ENCODE assay signal across 1 cellular context in the genomic region with DNA sequence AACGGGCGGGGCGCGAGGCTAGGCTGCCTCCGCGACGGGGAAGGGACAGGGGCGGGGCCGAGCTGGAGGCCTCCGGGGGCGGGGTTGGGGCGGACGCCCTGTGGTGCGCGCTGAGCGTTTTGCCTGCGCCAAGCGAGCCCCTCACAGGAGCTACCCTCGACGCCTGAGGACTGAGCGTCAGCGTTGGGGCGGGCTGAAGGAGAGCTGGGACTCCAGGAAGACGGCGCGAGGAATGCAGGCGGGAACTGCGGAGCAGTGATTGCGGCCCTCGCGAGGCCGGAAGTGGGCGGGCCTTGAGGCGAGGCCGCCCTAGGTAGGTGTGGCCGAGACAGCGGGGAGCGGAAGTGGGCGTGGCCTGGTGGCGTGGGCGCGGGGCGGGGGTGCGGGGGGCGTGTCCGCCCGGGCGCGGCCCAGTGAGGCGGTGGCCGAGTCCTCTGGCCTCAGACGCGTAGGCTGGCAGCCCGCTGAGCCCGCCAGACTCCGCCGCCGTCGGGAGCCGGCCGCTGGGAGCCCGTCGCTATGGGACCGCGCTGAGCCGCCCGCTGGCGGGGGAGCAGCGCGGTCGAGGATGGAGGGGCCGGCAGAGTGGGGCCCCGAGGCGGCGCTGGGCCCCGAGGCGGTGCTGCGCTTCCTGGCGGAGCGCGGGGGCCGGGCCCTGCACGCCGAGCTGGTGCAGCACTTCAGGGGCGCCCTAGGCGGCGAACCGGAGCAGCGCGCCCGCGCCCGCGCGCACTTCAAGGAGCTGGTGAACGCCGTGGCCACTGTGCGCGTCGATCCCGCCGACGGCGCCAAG.
TF ChIP-seq lines count a peak whose summit lies in the region.

SEPTIN10 (minus strand) TSS at position 45 of the 793 bp plus-strand sequence. CDS start 139 bp downstream, outside the sequence.
A gene with protein sequence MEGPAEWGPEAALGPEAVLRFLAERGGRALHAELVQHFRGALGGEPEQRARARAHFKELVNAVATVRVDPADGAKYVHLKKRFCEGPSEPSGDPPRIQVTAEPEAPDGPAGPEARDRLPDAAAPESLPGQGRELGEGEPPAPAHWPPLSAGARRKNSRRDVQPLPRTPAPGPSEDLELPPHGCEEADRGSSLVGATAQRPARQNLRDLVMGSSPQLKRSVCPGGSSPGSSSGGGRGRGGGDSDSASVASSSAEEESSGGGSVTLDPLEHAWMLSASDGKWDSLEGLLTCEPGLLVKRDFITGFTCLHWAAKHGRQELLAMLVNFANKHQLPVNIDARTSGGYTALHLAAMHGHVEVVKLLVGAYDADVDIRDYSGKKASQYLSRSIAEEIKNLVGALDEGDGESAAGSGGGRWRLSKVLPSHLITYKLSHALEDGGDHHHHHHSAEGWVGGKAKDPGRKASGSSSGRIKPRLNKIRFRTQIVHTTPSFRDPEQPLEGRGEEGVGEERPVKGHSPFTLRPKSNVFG (plus strand): TSS at position 443 of the 793 bp plus-strand sequence. CDS start 126 bp downstream, at position 569.

TF ChIP-seq in HepG2, 621 proteins besides CTCF, POLR2A, EP300 and RAD21 (continued from another document and continues in another):
- TF ChIP-seq, protein P1, sequence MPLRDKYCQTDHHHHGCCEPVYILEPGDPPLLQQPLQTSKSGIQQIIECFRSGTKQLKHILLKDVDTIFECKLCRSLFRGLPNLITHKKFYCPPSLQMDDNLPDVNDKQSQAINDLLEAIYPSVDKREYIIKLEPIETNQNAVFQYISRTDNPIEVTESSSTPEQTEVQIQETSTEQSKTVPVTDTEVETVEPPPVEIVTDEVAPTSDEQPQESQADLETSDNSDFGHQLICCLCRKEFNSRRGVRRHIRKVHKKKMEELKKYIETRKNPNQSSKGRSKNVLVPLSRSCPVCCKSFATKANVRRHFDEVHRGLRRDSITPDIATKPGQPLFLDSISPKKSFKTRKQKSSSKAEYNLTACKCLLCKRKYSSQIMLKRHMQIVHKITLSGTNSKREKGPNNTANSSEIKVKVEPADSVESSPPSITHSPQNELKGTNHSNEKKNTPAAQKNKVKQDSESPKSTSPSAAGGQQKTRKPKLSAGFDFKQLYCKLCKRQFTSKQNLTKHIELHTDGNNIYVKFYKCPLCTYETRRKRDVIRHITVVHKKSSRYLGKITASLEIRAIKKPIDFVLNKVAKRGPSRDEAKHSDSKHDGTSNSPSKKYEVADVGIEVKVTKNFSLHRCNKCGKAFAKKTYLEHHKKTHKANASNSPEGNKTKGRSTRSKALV (CRISPR knock-in tag; IDR thresholded peaks at IDR 0.05): peak; percentile 92; the same call in 1 of the 2 replicates
- peak; percentile 97 for TF ChIP-seq ZNF607 (CRISPR knock-in tag; IDR thresholded peaks at IDR 0.05; ENCODE audit: borderline replicate concordance)
- peak; percentile 75; the same call in 1 of the 2 replicates for TF ChIP-seq REPIN1 (CRISPR knock-in tag; IDR thresholded peaks at IDR 0.05; ENCODE audit: borderline replicate concordance, low read depth)
- TF ChIP-seq RFX3 (CRISPR knock-in tag; IDR thresholded peaks at IDR 0.05): no peak
- peak; percentile 93; the same call in 1 of the 2 replicates for TF ChIP-seq MEIS2 (CRISPR knock-in tag; IDR thresholded peaks at IDR 0.05)
- no peak for TF ChIP-seq ZBTB44 (CRISPR knock-in tag; IDR thresholded peaks at IDR 0.05)
- peak; percentile 88; the same call in 1 of the 2 replicates for TF ChIP-seq MXD3 (CRISPR knock-in tag; IDR thresholded peaks at IDR 0.05)
- TF ChIP-seq PAX8 (CRISPR knock-in tag; IDR thresholded peaks at IDR 0.05; ENCODE audit: borderline replicate concordance): peak; percentile 95
- no peak for TF ChIP-seq ZFP36 (IDR thresholded peaks at IDR 0.05; ENCODE audit: borderline replicate concordance, low read depth, low read length, partially characterized antibody)
- peak; percentile 95 for TF ChIP-seq ZMAT3 (CRISPR knock-in tag; conservative IDR thresholded peaks at IDR 0.05)
- no peak for TF ChIP-seq HNRNPH1 (optimal IDR thresholded peaks at IDR 0.05; ENCODE audit: low read depth, low read length)
- TF ChIP-seq ZNF160 (CRISPR knock-in tag; IDR thresholded peaks at IDR 0.05): peak; percentile 47; the same call in 1 of the 2 replicates
- no peak; the same call in 1 of the 2 replicates for TF ChIP-seq ZNF776 (CRISPR knock-in tag; IDR thresholded peaks at IDR 0.05)
- peak; percentile 82 for TF ChIP-seq PAXIP1 (CRISPR knock-in tag; conservative IDR thresholded peaks at IDR 0.05)
- peak; percentile 94; the same call in 1 of the 2 replicates for TF ChIP-seq ELK4 (CRISPR knock-in tag; IDR thresholded peaks at IDR 0.05; ENCODE audit: borderline replicate concordance)
- TF ChIP-seq, protein P2, sequence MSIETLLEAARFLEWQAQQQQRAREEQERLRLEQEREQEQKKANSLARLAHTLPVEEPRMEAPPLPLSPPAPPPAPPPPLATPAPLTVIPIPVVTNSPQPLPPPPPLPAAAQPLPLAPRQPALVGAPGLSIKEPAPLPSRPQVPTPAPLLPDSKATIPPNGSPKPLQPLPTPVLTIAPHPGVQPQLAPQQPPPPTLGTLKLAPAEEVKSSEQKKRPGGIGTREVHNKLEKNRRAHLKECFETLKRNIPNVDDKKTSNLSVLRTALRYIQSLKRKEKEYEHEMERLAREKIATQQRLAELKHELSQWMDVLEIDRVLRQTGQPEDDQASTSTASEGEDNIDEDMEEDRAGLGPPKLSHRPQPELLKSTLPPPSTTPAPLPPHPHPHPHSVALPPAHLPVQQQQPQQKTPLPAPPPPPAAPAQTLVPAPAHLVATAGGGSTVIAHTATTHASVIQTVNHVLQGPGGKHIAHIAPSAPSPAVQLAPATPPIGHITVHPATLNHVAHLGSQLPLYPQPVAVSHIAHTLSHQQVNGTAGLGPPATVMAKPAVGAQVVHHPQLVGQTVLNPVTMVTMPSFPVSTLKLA (IDR thresholded peaks at IDR 0.05): peak; percentile 62
- TF ChIP-seq NFRKB (IDR thresholded peaks at IDR 0.05): no peak
- TF ChIP-seq ZNF30 (CRISPR knock-in tag; IDR thresholded peaks at IDR 0.05): no peak
- peak; percentile 75; the same call in 1 of the 2 replicates for TF ChIP-seq ZNF619 (CRISPR knock-in tag; IDR thresholded peaks at IDR 0.05)
- TF ChIP-seq LRRFIP1 (CRISPR knock-in tag; conservative IDR thresholded peaks at IDR 0.05): 0 out of 2 replicates have a peak, but pooled peaks have one; percentile 48
- TF ChIP-seq, protein P3, sequence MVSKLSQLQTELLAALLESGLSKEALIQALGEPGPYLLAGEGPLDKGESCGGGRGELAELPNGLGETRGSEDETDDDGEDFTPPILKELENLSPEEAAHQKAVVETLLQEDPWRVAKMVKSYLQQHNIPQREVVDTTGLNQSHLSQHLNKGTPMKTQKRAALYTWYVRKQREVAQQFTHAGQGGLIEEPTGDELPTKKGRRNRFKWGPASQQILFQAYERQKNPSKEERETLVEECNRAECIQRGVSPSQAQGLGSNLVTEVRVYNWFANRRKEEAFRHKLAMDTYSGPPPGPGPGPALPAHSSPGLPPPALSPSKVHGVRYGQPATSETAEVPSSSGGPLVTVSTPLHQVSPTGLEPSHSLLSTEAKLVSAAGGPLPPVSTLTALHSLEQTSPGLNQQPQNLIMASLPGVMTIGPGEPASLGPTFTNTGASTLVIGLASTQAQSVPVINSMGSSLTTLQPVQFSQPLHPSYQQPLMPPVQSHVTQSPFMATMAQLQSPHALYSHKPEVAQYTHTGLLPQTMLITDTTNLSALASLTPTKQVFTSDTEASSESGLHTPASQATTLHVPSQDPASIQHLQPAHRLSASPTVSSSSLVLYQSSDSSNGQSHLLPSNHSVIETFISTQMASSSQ (IDR thresholded peaks at IDR 0.05; ENCODE audit: low read depth): no peak; the same call in 1 of the 2 replicates
- TF ChIP-seq, protein P3 (CRISPR knock-in tag; IDR thresholded peaks at IDR 0.05; ENCODE audit: borderline replicate concordance): peak; percentile 92; the same call in 1 of the 2 replicates
- peak; percentile 88 for TF ChIP-seq THAP11 (CRISPR knock-in tag; IDR thresholded peaks at IDR 0.05)
- TF ChIP-seq, protein P4, sequence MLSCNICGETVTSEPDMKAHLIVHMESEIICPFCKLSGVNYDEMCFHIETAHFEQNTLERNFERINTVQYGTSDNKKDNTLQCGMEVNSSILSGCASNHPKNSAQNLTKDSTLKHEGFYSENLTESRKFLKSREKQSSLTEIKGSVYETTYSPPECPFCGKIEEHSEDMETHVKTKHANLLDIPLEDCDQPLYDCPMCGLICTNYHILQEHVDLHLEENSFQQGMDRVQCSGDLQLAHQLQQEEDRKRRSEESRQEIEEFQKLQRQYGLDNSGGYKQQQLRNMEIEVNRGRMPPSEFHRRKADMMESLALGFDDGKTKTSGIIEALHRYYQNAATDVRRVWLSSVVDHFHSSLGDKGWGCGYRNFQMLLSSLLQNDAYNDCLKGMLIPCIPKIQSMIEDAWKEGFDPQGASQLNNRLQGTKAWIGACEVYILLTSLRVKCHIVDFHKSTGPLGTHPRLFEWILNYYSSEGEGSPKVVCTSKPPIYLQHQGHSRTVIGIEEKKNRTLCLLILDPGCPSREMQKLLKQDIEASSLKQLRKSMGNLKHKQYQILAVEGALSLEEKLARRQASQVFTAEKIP (CRISPR knock-in tag; IDR thresholded peaks at IDR 0.05; ENCODE audit: borderline replicate concordance): no peak
- TF ChIP-seq ZNF451 (CRISPR knock-in tag; IDR thresholded peaks at IDR 0.05): peak; percentile 57; the same call in 1 of the 2 replicates
- TF ChIP-seq KDM4B (CRISPR knock-in tag; IDR thresholded peaks at IDR 0.05): peak; percentile 99
- TF ChIP-seq PTBP1 (IDR thresholded peaks at IDR 0.05; ENCODE audit: low read depth, low read length, poor library complexity, severe bottlenecking): no peak
